14 cellular contexts compared by ENCODE assay signal in the genomic region with DNA sequence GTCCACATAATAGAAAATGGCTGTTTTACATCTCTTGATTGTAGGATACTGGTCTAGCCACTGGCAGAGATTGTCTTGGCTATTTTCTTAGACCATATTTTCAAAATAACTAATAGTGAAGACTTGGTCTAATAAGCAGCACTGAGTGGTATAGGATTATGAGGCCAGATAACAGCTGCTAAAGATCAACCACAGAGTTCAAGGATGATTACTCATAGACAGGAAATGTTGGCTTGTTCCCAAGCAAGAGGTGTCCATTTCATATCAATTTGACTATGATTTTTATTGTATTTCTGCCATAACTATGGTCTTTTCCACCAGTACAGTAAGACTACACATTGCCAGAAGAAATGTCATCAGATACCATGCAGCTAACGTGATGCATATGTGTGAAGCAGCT.
DNase-seq lines count a peak whose midpoint lies in the region; ATAC-seq, FAIRE-seq and TF ChIP-seq lines count a peak whose summit lies in the region.
"Had no signal": no experiment of that assay in that cellular context is flagged by ENCODE, and none has a peak within 500 bp of the region (broad histone marks: within the 10 kb centered on the region; RNA-seq: fewer than 3 reads in every experiment).

No MANE protein-coding gene starts in this region.

- ATAC-seq in upper lobe of right lung: no peak
- ATAC-seq: WTC11 had no signal

- H3K27me3 ChIP-seq in upper lobe of right lung: no peaks in the 10 kb centered on the region

- H3K4me3 ChIP-seq in upper lobe of right lung: no peak overlapping the region
- H3K4me3 ChIP-seq: lung, prostate gland had no signal

- peak; percentile 84 for DNase-seq in EL
- DNase-seq in NCI-H69 (lab: John Stamatoyannopoulos, UW): peak; percentile 53
- DNase-seq in dermis blood vessel endothelial cell: peak; percentile 37
- DNase-seq in renal cortical epithelial cell (ENCODE audit: low read depth): peak; percentile 67
- no peak for DNase-seq in GM12891 (ENCODE audit: insufficient read length, low spot score)
- no peak for DNase-seq in upper lobe of right lung
- DNase-seq in progenitor cell of endocrine pancreas (ENCODE audit: low spot score, unreplicated experiment): no peak
- DNase-seq: cerebellar nuclear complex, head of caudate nucleus, NCI-H146 had no signal

- TF ChIP-seq CTCF in upper lobe of right lung (IDR thresholded peaks at IDR 0.05) (no peak), progenitor cell of endocrine pancreas (IDR thresholded peaks at IDR 0.05; ENCODE audit: unreplicated experiment) (no peak)

- intact Hi-C loops in upper lobe of right lung (cut with DNase I): no loop called here

- peaks cover 4% of the 10 kb centered on the region for H3K9me3 ChIP-seq in upper lobe of right lung
- H3K9me3 ChIP-seq: prostate gland had no signal

- H3K27ac Mint-ChIP-seq in progenitor cell of endocrine pancreas: no peak overlapping the region
- H3K27ac Mint-ChIP-seq: type B pancreatic cell, WTC11 had no signal

- no peak for FAIRE-seq in GM12891 (lab: Jason Lieb, UNC)

- H3K27ac ChIP-seq in upper lobe of right lung: no peak overlapping the region
- H3K27ac ChIP-seq: prostate gland had no signal

- peaks cover 3% of the 10 kb centered on the region for H3K36me3 Mint-ChIP-seq in progenitor cell of endocrine pancreas (ENCODE audit: insufficient read depth)
- H3K36me3 Mint-ChIP-seq: type B pancreatic cell had no signal

- no peaks in the 10 kb centered on the region for H3K36me3 ChIP-seq in upper lobe of right lung
- H3K36me3 ChIP-seq: prostate gland had no signal

- peaks cover 19% of the 10 kb centered on the region for H3K9me3 Mint-ChIP-seq in progenitor cell of endocrine pancreas (ENCODE audit: low read depth)
- H3K9me3 Mint-ChIP-seq: type B pancreatic cell had no signal

- H3K4me3 Mint-ChIP-seq in progenitor cell of endocrine pancreas (ENCODE audit: low read depth): no peak overlapping the region
- H3K4me3 Mint-ChIP-seq: type B pancreatic cell, WTC11 had no signal

- no peaks in the 10 kb centered on the region for H3K27me3 Mint-ChIP-seq in progenitor cell of endocrine pancreas
- H3K27me3 Mint-ChIP-seq: type B pancreatic cell had no signal

- no peaks in the 10 kb centered on the region for H3K4me1 Mint-ChIP-seq in progenitor cell of endocrine pancreas (ENCODE audit: low read depth)
- H3K4me1 Mint-ChIP-seq: WTC11 had no signal

- no peak for TF ChIP-seq POLR2A in GM12891 (IDR thresholded peaks at IDR 0.05; ENCODE audit: low read depth, low read length)

- no peaks in the 10 kb centered on the region for H3K4me1 ChIP-seq in upper lobe of right lung
- H3K4me1 ChIP-seq: prostate gland had no signal

TF ChIP-seq in GM12891, 5 proteins besides CTCF, POLR2A, EP300 and RAD21:
- no peak for TF ChIP-seq TAF1 (IDR thresholded peaks at IDR 0.05; ENCODE audit: low read depth, low read length)
- TF ChIP-seq POLR2AphosphoS5 (IDR thresholded peaks at IDR 0.05; ENCODE audit: low read depth, low read length): no peak
- no peak for TF ChIP-seq POU2F2 (IDR thresholded peaks at IDR 0.05; ENCODE audit: low read depth, low read length)
- no peak for TF ChIP-seq PAX5 (IDR thresholded peaks at IDR 0.05; ENCODE audit: insufficient read depth, low read length, severe bottlenecking)
- no peak for TF ChIP-seq SPI1 (IDR thresholded peaks at IDR 0.05; ENCODE audit: low read depth, low read length)

Comparison
In these comparisons a context has a peak if more than half of its experiments do, and no peak if none do; other contexts are left out.
1. DNase-seq: peak in EL (single experiment), NCI-H69 (single experiment), dermis blood vessel endothelial cell (single experiment) and renal cortical epithelial cell (single experiment); none in GM12891 (single experiment), upper lobe of right lung (single experiment) and progenitor cell of endocrine pancreas (single experiment).